1 cellular context compared by ENCODE assay signal in genomic region chr22:50694099-50694498, GRCh38.
TF ChIP-seq lines count a peak whose summit lies in the region.

No MANE protein-coding gene starts in this region.

TF ChIP-seq in HEK293, 187 proteins besides CTCF, POLR2A, EP300 and RAD21 (continued from another document):
- TF ChIP-seq ZNF518A (tag by site-specific recombination; conservative IDR thresholded peaks at IDR 0.05; ENCODE audit: low read depth) (no peak), ZNF596 (tag by site-specific recombination; IDR thresholded peaks at IDR 0.05) (no peak)
